ENCODE assay signal across 21 cellular contexts in the genomic region with DNA sequence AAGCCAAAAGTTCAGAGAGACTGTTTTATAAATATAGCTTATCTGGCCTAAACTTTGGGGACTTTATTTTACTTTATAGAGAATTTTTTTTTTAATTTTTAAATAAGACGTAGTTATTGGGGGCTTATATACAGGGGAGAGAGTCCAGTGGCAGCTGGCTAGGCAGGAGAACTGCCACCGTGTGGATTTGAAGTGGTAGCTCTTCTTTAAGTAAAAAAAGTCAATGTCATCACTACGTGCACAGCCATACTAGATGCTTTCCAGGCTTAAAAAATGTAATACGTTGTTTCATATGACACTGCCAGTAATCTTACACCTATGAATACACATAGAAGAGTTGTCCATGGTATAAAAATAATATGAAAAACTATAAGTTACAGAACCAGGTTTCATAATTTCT.
"Had no signal": no experiment of that assay in that cellular context is flagged by ENCODE, and none has a peak within 500 bp of the region (broad histone marks: within the 10 kb centered on the region; RNA-seq: fewer than 3 reads in every experiment).

No MANE protein-coding gene starts in this region.

- H3K9me3 Mint-ChIP-seq: mesothelial cell of epicardium; naive B cell; natural killer cell treated with Interleukin-12 subunit alpha and Interleukin-12 subunit beta and Interleukin-15 and Interleukin-18, amount 100 ng/mL, for 72 hours; neural progenitor cell; stimulated activated effector memory CD8-positive, alpha-beta T cell treated with anti-CD3 and anti-CD28 coated beads, Interleukin-12 subunit alpha, Interleukin-12 subunit beta, amount 100 ng/mL, for 72 hours had no signal

- H3K36me3 Mint-ChIP-seq: natural killer cell treated with Interleukin-12 subunit alpha and Interleukin-12 subunit beta and Interleukin-15 and Interleukin-18, amount 100 ng/mL, for 72 hours had no signal

- ATAC-seq: left lobe of liver; mucosa of descending colon; natural killer cell treated with Interleukin-12 subunit alpha and Interleukin-12 subunit beta and Interleukin-15 and Interleukin-18, amount 100 ng/mL, for 72 hours; sciatic nerve; stimulated activated effector memory CD8-positive, alpha-beta T cell treated with anti-CD3 and anti-CD28 coated beads, Interleukin-12 subunit alpha, Interleukin-12 subunit beta, amount 100 ng/mL, for 72 hours; stimulated activated naive CD8-positive, alpha-beta T cell treated with anti-CD3 and anti-CD28 coated beads, Interleukin-15, Interleukin-2, amounts not matched to agents 100 U/mL and 50 U/mL, for 24 hours had no signal

- H3K4me3 Mint-ChIP-seq: mesothelial cell of epicardium; naive B cell; natural killer cell treated with Interleukin-12 subunit alpha and Interleukin-12 subunit beta and Interleukin-15 and Interleukin-18, amount 100 ng/mL, for 72 hours; neural progenitor cell; stimulated activated effector memory CD8-positive, alpha-beta T cell treated with anti-CD3 and anti-CD28 coated beads, Interleukin-12 subunit alpha, Interleukin-12 subunit beta, amount 100 ng/mL, for 72 hours had no signal

- DNase-seq: cortex of kidney; head of caudate nucleus; kidney; mesenchymal stem cell; mucosa of descending colon; naive B cell; stimulated activated CD4-positive, alpha-beta T cell treated with anti-CD3 and anti-CD28 coated beads, Interleukin-12 subunit alpha, Interleukin-12 subunit beta, amount 100 ng/mL, for 4 hours; stimulated activated CD4-positive, alpha-beta T cell treated with anti-CD3 and anti-CD28 coated beads, Interleukin-1b, Interleukin-23, amount 100 ng/mL, for 48 hours; stimulated activated CD4-positive, alpha-beta T cell treated with anti-CD3 and anti-CD28 coated beads, Interleukin-4, amount 100 ng/mL, for 24 hours; stimulated activated naive CD8-positive, alpha-beta T cell treated with anti-CD3 and anti-CD28 coated beads, Interleukin-15, Interleukin-2, amounts not matched to agents 100 U/mL and 50 U/mL, for 24 hours; substantia nigra; testis; tibial artery; upper lobe of left lung had no signal

- H3K27me3 Mint-ChIP-seq: naive B cell; natural killer cell treated with Interleukin-12 subunit alpha and Interleukin-12 subunit beta and Interleukin-15 and Interleukin-18, amount 100 ng/mL, for 72 hours; progenitor cell of endocrine pancreas had no signal

- H3K4me1 Mint-ChIP-seq: neural progenitor cell had no signal

- H3K27ac Mint-ChIP-seq: mesothelial cell of epicardium; natural killer cell treated with Interleukin-12 subunit alpha and Interleukin-12 subunit beta and Interleukin-15 and Interleukin-18, amount 100 ng/mL, for 72 hours; neural progenitor cell; progenitor cell of endocrine pancreas had no signal
